Comparison of ENCODE assay signal across 19 cellular contexts in the genomic region with DNA sequence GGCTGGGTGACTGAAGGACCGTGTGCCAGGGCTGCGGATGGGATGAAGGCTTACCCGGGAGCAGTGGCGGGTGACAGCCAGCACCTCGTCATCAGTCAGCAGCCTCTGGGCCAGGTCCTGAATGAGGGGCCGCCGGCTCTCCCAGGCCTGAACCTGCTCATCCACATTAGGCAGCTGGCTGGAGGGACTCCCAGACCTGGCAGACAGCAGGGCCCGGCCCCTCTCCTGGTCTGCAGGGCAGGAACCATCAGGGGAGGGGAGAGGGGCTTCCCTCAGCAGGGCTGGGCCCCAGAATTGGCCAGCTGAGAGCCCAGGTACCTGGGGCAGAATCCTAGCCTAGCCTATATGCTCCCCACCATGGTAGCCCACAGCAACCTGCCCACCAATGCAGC.
"Had no signal": no experiment of that assay in that cellular context is flagged by ENCODE, and none has a peak within 500 bp of the region (broad histone marks: within the 10 kb centered on the region; RNA-seq: fewer than 3 reads in every experiment).

No MANE protein-coding gene starts in this region.

- H3K4me3 Mint-ChIP-seq: activated B cell treated with CpG ODN at 0.5 μM for 24 hours; activated CD4-positive, alpha-beta memory T cell treated with anti-CD3 and anti-CD28 coated beads for 36 hours; activated CD4-positive, alpha-beta T cell treated with anti-CD3 and anti-CD28 coated beads, Interleukin-2, amount 10 ng/mL, durations not matched to agents 24 days and 14 days; activated naive CD4-positive, alpha-beta T cell treated with anti-CD3 and anti-CD28 coated beads, Interleukin-2, amount 10 ng/mL, durations not matched to agents 7 days and 5 days; activated naive CD8-positive, alpha-beta T cell treated with anti-CD3 and anti-CD28 coated beads, Interleukin-2, amount 10 ng/mL, durations not matched to agents 7 days and 5 days; activated T-cell treated with anti-CD3 and anti-CD28 coated beads, Interleukin-2, amount 50 U/mL, for 4 hours; T-cell had no signal

- ATAC-seq: body of pancreas, T-cell had no signal

- H3K27ac ChIP-seq: body of pancreas, SK-N-MC had no signal

- H3K36me3 Mint-ChIP-seq: activated CD4-positive, alpha-beta memory T cell treated with anti-CD3 and anti-CD28 coated beads for 36 hours; activated naive CD8-positive, alpha-beta T cell treated with anti-CD3 and anti-CD28 coated beads, Interleukin-2, amount 10 ng/mL, durations not matched to agents 7 days and 5 days; T-cell had no signal

- H3K9me3 Mint-ChIP-seq: activated B cell treated with CpG ODN at 0.5 μM for 24 hours; activated CD4-positive, alpha-beta memory T cell treated with anti-CD3 and anti-CD28 coated beads for 36 hours; activated CD4-positive, alpha-beta T cell treated with anti-CD3 and anti-CD28 coated beads, Interleukin-2, amount 10 ng/mL, durations not matched to agents 24 days and 14 days; activated naive CD4-positive, alpha-beta T cell treated with anti-CD3 and anti-CD28 coated beads, Interleukin-2, amount 10 ng/mL, durations not matched to agents 7 days and 5 days; activated naive CD8-positive, alpha-beta T cell treated with anti-CD3 and anti-CD28 coated beads, Interleukin-2, amount 10 ng/mL, durations not matched to agents 7 days and 5 days; activated T-cell treated with anti-CD3 and anti-CD28 coated beads, Interleukin-2, amount 50 U/mL, for 4 hours; activated T-helper 2 cell treated with anti-CD3 and anti-CD28 coated beads, Interferon-gamma antibody, Interleukin-2, Interleukin-4, amounts not matched to agents 10 μg/mL and 5 μg/mL and 100 μg/mL, durations not matched to agents 14 hours and 24 hours and 36 hours; T-cell had no signal

- H3K27ac Mint-ChIP-seq: activated CD4-positive, alpha-beta memory T cell treated with anti-CD3 and anti-CD28 coated beads for 36 hours; activated naive CD4-positive, alpha-beta T cell treated with anti-CD3 and anti-CD28 coated beads, Interleukin-2, amount 10 ng/mL, durations not matched to agents 7 days and 5 days; activated naive CD8-positive, alpha-beta T cell treated with anti-CD3 and anti-CD28 coated beads, Interleukin-2, amount 10 ng/mL, durations not matched to agents 7 days and 5 days; activated T-helper 2 cell treated with anti-CD3 and anti-CD28 coated beads, Interferon-gamma antibody, Interleukin-2, Interleukin-4, amounts not matched to agents 10 μg/mL and 5 μg/mL and 100 μg/mL, durations not matched to agents 14 hours and 24 hours and 36 hours; T-cell had no signal

- H3K9me3 ChIP-seq: body of pancreas had no signal

- DNase-seq: activated B cell treated with CpG ODN at 0.5 μM for 24 hours; activated CD4-positive, alpha-beta T cell treated with anti-CD3 and anti-CD28 coated beads for 1 hour; activated CD4-positive, alpha-beta T cell treated with anti-CD3 and anti-CD28 coated beads, Interleukin-2, amount 10 ng/mL, durations not matched to agents 24 days and 14 days; activated CD8-positive, alpha-beta memory T cell treated with anti-CD3 and anti-CD28 coated beads for 24 hours; activated gamma-delta T cell treated with Interleukin-2 at 50 U/mL for 16 hours; activated naive CD4-positive, alpha-beta T cell treated with anti-CD3 and anti-CD28 coated beads, Interleukin-2, amount 10 ng/mL, durations not matched to agents 7 days and 5 days; activated naive CD8-positive, alpha-beta T cell treated with anti-CD3 and anti-CD28 coated beads, Interleukin-2, amount 10 ng/mL, durations not matched to agents 7 days and 5 days; activated T-cell treated with anti-CD3 and anti-CD28 coated beads, Interleukin-2, amount 50 U/mL, for 4 hours; NCI-H1105 treated with DMSO at 0.1 percent for 48 hours; NCI-H1436 treated with DMSO at 0.1 percent for 48 hours; NCI-H187; NCI-H2081; NCI-H524; T-cell; T-helper 2 cell had no signal

- H3K27me3 ChIP-seq: body of pancreas had no signal

- H3K4me3 ChIP-seq: body of pancreas, SK-N-MC had no signal
